In the genomic region with DNA sequence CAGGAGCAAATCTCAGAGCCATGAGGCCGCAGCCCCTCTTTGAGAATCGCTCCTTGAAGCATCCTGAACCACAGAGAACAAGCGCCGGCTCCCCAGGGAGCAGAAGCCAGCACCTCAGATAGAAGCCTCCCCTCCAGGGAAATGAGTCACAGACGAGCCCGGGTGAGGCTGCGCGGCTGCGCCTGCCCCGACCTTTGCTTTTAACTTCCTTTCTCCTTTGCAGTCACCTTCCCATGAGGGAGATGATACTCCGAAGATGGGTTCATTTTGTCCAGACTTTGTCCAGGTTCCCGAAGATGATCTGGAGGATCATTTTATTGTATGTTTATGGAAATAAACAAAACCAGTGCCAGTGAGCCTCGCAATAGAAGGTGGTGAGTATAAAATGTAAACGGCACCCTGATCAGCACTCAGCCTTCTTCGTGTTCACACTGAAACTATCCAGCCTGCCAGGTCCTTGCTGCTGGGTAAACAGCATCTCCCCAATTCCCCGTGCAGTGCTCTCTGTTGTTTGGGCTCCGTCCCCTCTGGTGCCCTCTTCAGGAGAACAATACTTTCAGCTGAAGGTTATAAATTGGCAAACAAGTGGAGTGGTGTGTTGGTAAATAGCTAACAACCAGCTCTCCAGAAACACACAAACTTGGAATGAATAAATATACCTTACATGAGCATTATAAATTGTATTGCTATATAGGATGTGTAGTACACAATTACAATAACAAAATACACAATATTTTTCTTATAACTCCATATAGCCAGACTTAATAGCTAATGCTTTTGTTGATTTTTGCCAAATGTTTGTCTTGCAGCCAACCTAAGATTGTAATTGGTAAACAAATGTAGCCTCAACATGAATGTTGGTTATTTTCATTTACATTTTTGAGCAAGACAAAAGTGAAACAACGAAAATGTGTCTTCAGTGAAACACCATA, we compare ENCODE assay signal across 1 cellular context.
A peak's percentile ranks its signal among the peaks of the same experiment; 100 is the strongest.
TF ChIP-seq lines count a peak whose summit lies in the region.

No MANE protein-coding gene starts in this region.

TF ChIP-seq in HepG2, 621 proteins besides CTCF, POLR2A, EP300 and RAD21 (continued from another document):
- TF ChIP-seq, protein P1, sequence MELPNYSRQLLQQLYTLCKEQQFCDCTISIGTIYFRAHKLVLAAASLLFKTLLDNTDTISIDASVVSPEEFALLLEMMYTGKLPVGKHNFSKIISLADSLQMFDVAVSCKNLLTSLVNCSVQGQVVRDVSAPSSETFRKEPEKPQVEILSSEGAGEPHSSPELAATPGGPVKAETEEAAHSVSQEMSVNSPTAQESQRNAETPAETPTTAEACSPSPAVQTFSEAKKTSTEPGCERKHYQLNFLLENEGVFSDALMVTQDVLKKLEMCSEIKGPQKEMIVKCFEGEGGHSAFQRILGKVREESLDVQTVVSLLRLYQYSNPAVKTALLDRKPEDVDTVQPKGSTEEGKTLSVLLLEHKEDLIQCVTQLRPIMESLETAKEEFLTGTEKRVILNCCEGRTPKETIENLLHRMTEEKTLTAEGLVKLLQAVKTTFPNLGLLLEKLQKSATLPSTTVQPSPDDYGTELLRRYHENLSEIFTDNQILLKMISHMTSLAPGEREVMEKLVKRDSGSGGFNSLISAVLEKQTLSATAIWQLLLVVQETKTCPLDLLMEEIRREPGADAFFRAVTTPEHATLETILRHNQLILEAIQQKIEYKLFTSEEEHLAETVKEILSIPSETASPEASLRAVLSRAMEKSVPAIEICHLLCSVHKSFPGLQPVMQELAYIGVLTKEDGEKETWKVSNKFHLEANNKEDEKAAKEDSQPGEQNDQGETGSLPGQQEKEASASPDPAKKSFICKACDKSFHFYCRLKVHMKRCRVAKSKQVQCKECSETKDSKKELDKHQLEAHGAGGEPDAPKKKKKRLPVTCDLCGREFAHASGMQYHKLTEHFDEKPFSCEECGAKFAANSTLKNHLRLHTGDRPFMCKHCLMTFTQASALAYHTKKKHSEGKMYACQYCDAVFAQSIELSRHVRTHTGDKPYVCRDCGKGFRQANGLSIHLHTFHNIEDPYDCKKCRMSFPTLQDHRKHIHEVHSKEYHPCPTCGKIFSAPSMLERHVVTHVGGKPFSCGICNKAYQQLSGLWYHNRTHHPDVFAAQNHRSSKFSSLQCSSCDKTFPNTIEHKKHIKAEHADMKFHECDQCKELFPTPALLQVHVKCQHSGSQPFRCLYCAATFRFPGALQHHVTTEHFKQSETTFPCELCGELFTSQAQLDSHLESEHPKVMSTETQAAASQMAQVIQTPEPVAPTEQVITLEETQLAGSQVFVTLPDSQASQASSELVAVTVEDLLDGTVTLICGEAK (IDR thresholded peaks at IDR 0.05), result no peak
- TF ChIP-seq, protein P1 (CRISPR knock-in tag; IDR thresholded peaks at IDR 0.05), result no peak
- TF ChIP-seq, protein P2, sequence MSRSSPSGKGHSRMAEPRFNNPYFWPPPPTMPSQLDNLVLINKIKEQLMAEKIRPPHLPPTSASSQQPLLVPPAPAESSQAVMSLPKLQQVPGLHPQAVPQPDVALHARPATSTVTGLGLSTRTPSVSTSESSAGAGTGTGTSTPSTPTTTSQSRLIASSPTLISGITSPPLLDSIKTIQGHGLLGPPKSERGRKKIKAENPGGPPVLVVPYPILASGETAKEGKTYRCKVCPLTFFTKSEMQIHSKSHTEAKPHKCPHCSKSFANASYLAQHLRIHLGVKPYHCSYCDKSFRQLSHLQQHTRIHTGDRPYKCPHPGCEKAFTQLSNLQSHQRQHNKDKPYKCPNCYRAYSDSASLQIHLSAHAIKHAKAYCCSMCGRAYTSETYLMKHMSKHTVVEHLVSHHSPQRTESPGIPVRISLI (CRISPR knock-in tag; IDR thresholded peaks at IDR 0.05; ENCODE audit: borderline replicate concordance), result no peak
- TF ChIP-seq, protein P3, sequence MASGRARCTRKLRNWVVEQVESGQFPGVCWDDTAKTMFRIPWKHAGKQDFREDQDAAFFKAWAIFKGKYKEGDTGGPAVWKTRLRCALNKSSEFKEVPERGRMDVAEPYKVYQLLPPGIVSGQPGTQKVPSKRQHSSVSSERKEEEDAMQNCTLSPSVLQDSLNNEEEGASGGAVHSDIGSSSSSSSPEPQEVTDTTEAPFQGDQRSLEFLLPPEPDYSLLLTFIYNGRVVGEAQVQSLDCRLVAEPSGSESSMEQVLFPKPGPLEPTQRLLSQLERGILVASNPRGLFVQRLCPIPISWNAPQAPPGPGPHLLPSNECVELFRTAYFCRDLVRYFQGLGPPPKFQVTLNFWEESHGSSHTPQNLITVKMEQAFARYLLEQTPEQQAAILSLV (CRISPR knock-in tag; IDR thresholded peaks at IDR 0.05; ENCODE audit: borderline replicate concordance), result no peak
- no peak for TF ChIP-seq YEATS4 (CRISPR knock-in tag; IDR thresholded peaks at IDR 0.05; ENCODE audit: borderline replicate concordance)
- TF ChIP-seq, protein P4, sequence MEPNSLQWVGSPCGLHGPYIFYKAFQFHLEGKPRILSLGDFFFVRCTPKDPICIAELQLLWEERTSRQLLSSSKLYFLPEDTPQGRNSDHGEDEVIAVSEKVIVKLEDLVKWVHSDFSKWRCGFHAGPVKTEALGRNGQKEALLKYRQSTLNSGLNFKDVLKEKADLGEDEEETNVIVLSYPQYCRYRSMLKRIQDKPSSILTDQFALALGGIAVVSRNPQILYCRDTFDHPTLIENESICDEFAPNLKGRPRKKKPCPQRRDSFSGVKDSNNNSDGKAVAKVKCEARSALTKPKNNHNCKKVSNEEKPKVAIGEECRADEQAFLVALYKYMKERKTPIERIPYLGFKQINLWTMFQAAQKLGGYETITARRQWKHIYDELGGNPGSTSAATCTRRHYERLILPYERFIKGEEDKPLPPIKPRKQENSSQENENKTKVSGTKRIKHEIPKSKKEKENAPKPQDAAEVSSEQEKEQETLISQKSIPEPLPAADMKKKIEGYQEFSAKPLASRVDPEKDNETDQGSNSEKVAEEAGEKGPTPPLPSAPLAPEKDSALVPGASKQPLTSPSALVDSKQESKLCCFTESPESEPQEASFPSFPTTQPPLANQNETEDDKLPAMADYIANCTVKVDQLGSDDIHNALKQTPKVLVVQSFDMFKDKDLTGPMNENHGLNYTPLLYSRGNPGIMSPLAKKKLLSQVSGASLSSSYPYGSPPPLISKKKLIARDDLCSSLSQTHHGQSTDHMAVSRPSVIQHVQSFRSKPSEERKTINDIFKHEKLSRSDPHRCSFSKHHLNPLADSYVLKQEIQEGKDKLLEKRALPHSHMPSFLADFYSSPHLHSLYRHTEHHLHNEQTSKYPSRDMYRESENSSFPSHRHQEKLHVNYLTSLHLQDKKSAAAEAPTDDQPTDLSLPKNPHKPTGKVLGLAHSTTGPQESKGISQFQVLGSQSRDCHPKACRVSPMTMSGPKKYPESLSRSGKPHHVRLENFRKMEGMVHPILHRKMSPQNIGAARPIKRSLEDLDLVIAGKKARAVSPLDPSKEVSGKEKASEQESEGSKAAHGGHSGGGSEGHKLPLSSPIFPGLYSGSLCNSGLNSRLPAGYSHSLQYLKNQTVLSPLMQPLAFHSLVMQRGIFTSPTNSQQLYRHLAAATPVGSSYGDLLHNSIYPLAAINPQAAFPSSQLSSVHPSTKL (CRISPR knock-in tag; IDR thresholded peaks at IDR 0.05), result 0 out of 2 replicates have a peak, but pooled peaks have one; percentile 19
- no peak for TF ChIP-seq SOX13 (IDR thresholded peaks at IDR 0.05)
- 0 out of 4 replicates have a peak, but pooled peaks of 1 of the 2 experiments have one; percentile 17 for TF ChIP-seq SOX13 (CRISPR knock-in tag; conservative IDR thresholded peaks at IDR 0.05 in 1 of 2, IDR thresholded peaks at IDR 0.05 in 1 of 2)
- TF ChIP-seq PRPF4 (IDR thresholded peaks at IDR 0.05; ENCODE audit: low read depth, low read length, poor library complexity, severe bottlenecking), result no peak
- 0 out of 2 replicates have a peak, but pooled peaks have one; percentile 12 for TF ChIP-seq SALL1 (CRISPR knock-in tag; IDR thresholded peaks at IDR 0.05)
- TF ChIP-seq, protein P5, sequence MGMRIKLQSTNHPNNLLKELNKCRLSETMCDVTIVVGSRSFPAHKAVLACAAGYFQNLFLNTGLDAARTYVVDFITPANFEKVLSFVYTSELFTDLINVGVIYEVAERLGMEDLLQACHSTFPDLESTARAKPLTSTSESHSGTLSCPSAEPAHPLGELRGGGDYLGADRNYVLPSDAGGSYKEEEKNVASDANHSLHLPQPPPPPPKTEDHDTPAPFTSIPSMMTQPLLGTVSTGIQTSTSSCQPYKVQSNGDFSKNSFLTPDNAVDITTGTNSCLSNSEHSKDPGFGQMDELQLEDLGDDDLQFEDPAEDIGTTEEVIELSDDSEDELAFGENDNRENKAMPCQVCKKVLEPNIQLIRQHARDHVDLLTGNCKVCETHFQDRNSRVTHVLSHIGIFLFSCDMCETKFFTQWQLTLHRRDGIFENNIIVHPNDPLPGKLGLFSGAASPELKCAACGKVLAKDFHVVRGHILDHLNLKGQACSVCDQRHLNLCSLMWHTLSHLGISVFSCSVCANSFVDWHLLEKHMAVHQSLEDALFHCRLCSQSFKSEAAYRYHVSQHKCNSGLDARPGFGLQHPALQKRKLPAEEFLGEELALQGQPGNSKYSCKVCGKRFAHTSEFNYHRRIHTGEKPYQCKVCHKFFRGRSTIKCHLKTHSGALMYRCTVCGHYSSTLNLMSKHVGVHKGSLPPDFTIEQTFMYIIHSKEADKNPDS (CRISPR knock-in tag; IDR thresholded peaks at IDR 0.05), result no peak
- no peak for TF ChIP-seq RFXAP (CRISPR knock-in tag; IDR thresholded peaks at IDR 0.05; ENCODE audit: borderline replicate concordance)
- TF ChIP-seq GATAD2A (CRISPR knock-in tag; IDR thresholded peaks at IDR 0.05), result peak; percentile 39; the same call in 1 of the 2 replicates
- TF ChIP-seq, protein P6, sequence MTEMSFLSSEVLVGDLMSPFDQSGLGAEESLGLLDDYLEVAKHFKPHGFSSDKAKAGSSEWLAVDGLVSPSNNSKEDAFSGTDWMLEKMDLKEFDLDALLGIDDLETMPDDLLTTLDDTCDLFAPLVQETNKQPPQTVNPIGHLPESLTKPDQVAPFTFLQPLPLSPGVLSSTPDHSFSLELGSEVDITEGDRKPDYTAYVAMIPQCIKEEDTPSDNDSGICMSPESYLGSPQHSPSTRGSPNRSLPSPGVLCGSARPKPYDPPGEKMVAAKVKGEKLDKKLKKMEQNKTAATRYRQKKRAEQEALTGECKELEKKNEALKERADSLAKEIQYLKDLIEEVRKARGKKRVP (CRISPR knock-in tag; IDR thresholded peaks at IDR 0.05), result no peak
TF ChIP-seq in HepG2: peak in this region for 21.
